8 cellular contexts compared by ENCODE assay signal in genomic region chr17:32927201-32927723, GRCh38. TPM values are rescaled to one million over a fixed set of nuclear protein-coding genes. Genes with fewer than 3 reads are reported as not detected.
DNase-seq lines count a peak whose midpoint lies in the region; ATAC-seq, FAIRE-seq and TF ChIP-seq lines count a peak whose summit lies in the region.

No MANE protein-coding gene starts in this region.

- no peaks in the 10 kb centered on the region for H3K79me2 ChIP-seq in OCI-LY3 (ENCODE audit: low read length)

- TF ChIP-seq CTCF in C4-2B (conservative IDR thresholded peaks at IDR 0.05) (no peak), OCI-LY3 (IDR thresholded peaks at IDR 0.05; ENCODE audit: low read depth, low read length) (no peak), esophagus squamous epithelium (IDR thresholded peaks at IDR 0.05) (no peak), ovary (IDR thresholded peaks at IDR 0.05) (no peak)

- H2AFZ ChIP-seq in OCI-LY3 (ENCODE audit: low read depth, low read length): peak overlapping the region; percentile 99

- H3K36me3 ChIP-seq in OCI-LY3 (replicated peaks; ENCODE audit: low read depth, low read length) (no peaks in the 10 kb centered on the region), esophagus squamous epithelium (no peaks in the 10 kb centered on the region), ovary (no peaks in the 10 kb centered on the region)

- H3K4me2 ChIP-seq in OCI-LY3 (ENCODE audit: low read length): peak overlapping the region; percentile 92

- H3K9me3 ChIP-seq in OCI-LY3 (ENCODE audit: insufficient read depth, low read length) (no peaks in the 10 kb centered on the region), esophagus squamous epithelium (no peaks in the 10 kb centered on the region), ovary (no peaks in the 10 kb centered on the region)

- DNase-seq in esophagus squamous epithelium (lab: John Stamatoyannopoulos, UW): no peak
- DNase-seq in ovary: peak in 1 of 5 donors; percentile 23
- no peak for DNase-seq in HTR-8/SVneo (ENCODE audit: insufficient read length, low spot score)

- H3K4me3 ChIP-seq in OCI-LY3 (ENCODE audit: low read length) (peak overlapping the region; percentile 84), esophagus squamous epithelium (peak overlapping the region; percentile 54 to 83 (median 68)), ovary (peak overlapping the region; percentile 72)

- no peak for TF ChIP-seq POLR2A in esophagus squamous epithelium (IDR thresholded peaks at IDR 0.05)
- TF ChIP-seq POLR2A in ovary (IDR thresholded peaks at IDR 0.05): no peak

- ATAC-seq in GM18858 (IDR thresholded peaks at IDR 0.05; ENCODE audit: unreplicated experiment) (no peak), HG02571 (IDR thresholded peaks at IDR 0.05; ENCODE audit: unreplicated experiment) (no peak), GM21737 (IDR thresholded peaks at IDR 0.05; ENCODE audit: unreplicated experiment) (no peak)

- H3K27me3 ChIP-seq in OCI-LY3 (ENCODE audit: low read depth, low read length): peaks cover 10% of the 10 kb centered on the region
- peaks cover 0 to 21% (median 0%) of the 10 kb centered on the region in 4 donors for H3K27me3 ChIP-seq in esophagus squamous epithelium
- no peaks in the 10 kb centered on the region for H3K27me3 ChIP-seq in ovary

- 14 to 33% methylated on average over 4 to 9 of the region's 11 CpGs for WGBS in esophagus squamous epithelium, 2 donors
- WGBS in ovary, 3 donors: 19 to 34% (median 23%) methylated on average over 11 of the region's 11 CpGs

- intact Hi-C loops in esophagus squamous epithelium (cut with DNase I): no loop called here
- intact Hi-C loops in ovary (cut with DNase I): no loop called here

- H3K4me1 ChIP-seq in OCI-LY3 (ENCODE audit: low read length): peaks cover 20% of the 10 kb centered on the region
- H3K4me1 ChIP-seq in esophagus squamous epithelium: peaks cover 4 to 29% (median 9%) of the 10 kb centered on the region in 3 donors
- peaks cover 7% of the 10 kb centered on the region for H3K4me1 ChIP-seq in ovary (ENCODE audit: insufficient read depth)

- no peaks in the 10 kb centered on the region for H4K20me1 ChIP-seq in OCI-LY3 (ENCODE audit: insufficient read depth, low read length)

- H3K27ac ChIP-seq in C4-2B (peak overlapping the region; percentile 66), OCI-LY3 (ENCODE audit: low read length) (no peak overlapping the region), esophagus squamous epithelium (peak overlapping the region; percentile 54 to 88 (median 80)), ovary (peak overlapping the region in 1 of 2 donors; percentile 84)

- FAIRE-seq in HTR-8/SVneo (lab: Jason Lieb, UNC): no peak

- peak overlapping the region; percentile 73 for H3K9ac ChIP-seq in OCI-LY3 (ENCODE audit: low read length)

- TF ChIP-seq EP300 in ovary (IDR thresholded peaks at IDR 0.05): no peak

RNA-seq across cellular contexts. Expression of gene TMEM98, which starts 0.7 kb away (rescaled TPM):
- total RNA-seq in esophagus squamous epithelium: 10 to 100 TPM in 3 of 4 donors, 1 to 10 TPM in 1; 6.4 to 61.4 (median 27.8) TPM
- total RNA-seq in ovary: 100 to 1,000 TPM; 112 to 399 (median 157) TPM
- 100 to 1,000 TPM; 123 to 248 TPM for polyA plus RNA-seq in ovary

RNA-seq across cellular contexts. Expression of gene MYO1D, which starts 50.3 kb away (rescaled TPM):
- total RNA-seq in esophagus squamous epithelium (10 to 100 TPM; 58.8 to 86.8 (median 64.3) TPM), ovary (10 to 100 TPM; 43.0 to 57.7 (median 53.8) TPM)
- 10 to 100 TPM; 20.9 to 62.2 TPM for polyA plus RNA-seq in ovary
